Comparison of ENCODE assay signal across 24 cellular contexts in genomic region chr4:56130609-56131150, GRCh38.
DNase-seq lines count a peak whose midpoint lies in the region; ATAC-seq, FAIRE-seq and TF ChIP-seq lines count a peak whose summit lies in the region.
"Had no signal": no experiment of that assay in that cellular context is flagged by ENCODE, and none has a peak within 500 bp of the region (broad histone marks: within the 10 kb centered on the region; RNA-seq: fewer than 3 reads in every experiment).

No MANE protein-coding gene starts in this region.

- no peak for TF ChIP-seq POLR2A in GM12878 (IDR thresholded peaks at IDR 0.05; ENCODE audit: low read depth, low read length)

- DNase-seq in NCI-H82 (lab: John Stamatoyannopoulos, UW), result peak; percentile 17
- no peak for DNase-seq in NCI-H82 treated with DMSO at 0.1 percent for 48 hours (lab: John Stamatoyannopoulos, UW; ENCODE audit: unreplicated experiment)
- DNase-seq in NCI-H2029 treated with DMSO at 0.1 percent for 48 hours (lab: John Stamatoyannopoulos, UW), result peak; percentile 13
- no peak for DNase-seq in GM12878 (ENCODE audit: low read depth, low spot score)
- peak; percentile 14 for DNase-seq in renal cortical epithelial cell (ENCODE audit: low read depth)
- no peak for DNase-seq in stimulated activated naive CD8-positive, alpha-beta T cell treated with anti-CD3 and anti-CD28 coated beads, Interleukin-15, amount 100 ng/mL, for 72 hours
- no peak for DNase-seq in GF-D8 (lab: John Stamatoyannopoulos, UW)
- no peak for DNase-seq in activated gamma-delta T cell (lab: John Stamatoyannopoulos, UW)
- DNase-seq: activated CD8-positive, alpha-beta memory T cell treated with anti-CD3 and anti-CD28 coated beads, Interleukin-2, amount 10 ng/mL, durations not matched to agents 7 days and 5 days; activated effector memory CD4-positive, alpha-beta T cell treated with Interleukin-2 at 50 U/mL for 16 hours; CD4-positive, alpha-beta memory T cell; dorsolateral prefrontal cortex; esophagus squamous epithelium; GDM1; heart left ventricle; islet precursor cell; NCI-H1694 had no signal

- ATAC-seq in GM12878, result no peak
- ATAC-seq in stimulated activated naive CD8-positive, alpha-beta T cell treated with anti-CD3 and anti-CD28 coated beads, Interleukin-15, amount 100 ng/mL, for 72 hours, result no peak
- ATAC-seq: activated CD8-positive, alpha-beta memory T cell treated with anti-CD3 and anti-CD28 coated beads, Interleukin-2, amount 10 ng/mL, durations not matched to agents 7 days and 5 days; heart left ventricle; natural killer cell treated with Interleukin-12 subunit alpha and Interleukin-12 subunit beta and Interleukin-15 and Interleukin-18, amount 100 ng/mL, for 72 hours; Right ventricle myocardium inferior; WTC11 had no signal

- no peaks in the 10 kb centered on the region for H3K36me3 ChIP-seq in GM12878 (ENCODE audit: control insufficient read depth in 2 of 2, insufficient read depth in 2 of 2, low read length in 1 of 2)
- H3K36me3 ChIP-seq: ascending aorta, esophagus squamous epithelium, heart left ventricle had no signal

- intact Hi-C loops in GM12878 (cut with micrococcal nuclease; ENCODE audit: unreplicated experiment), result no loop called here

- H3K4me3 ChIP-seq in GM12878, result no peak overlapping the region
- H3K4me3 ChIP-seq: ascending aorta, dorsolateral prefrontal cortex, esophagus squamous epithelium, heart left ventricle had no signal

- RAD21 ChIA-PET in GM12878 (lab: Charles Lee; ENCODE audit: unreplicated experiment), result no interaction called here

- BruUV-seq in GM12878 (replicated peaks; lab: Mats Ljungman, UMichigan), result no TSS peak

- no peak overlapping the region for H3K4me3 Mint-ChIP-seq in stimulated activated naive CD8-positive, alpha-beta T cell treated with anti-CD3 and anti-CD28 coated beads, Interleukin-15, amount 100 ng/mL, for 72 hours
- H3K4me3 Mint-ChIP-seq: activated CD8-positive, alpha-beta memory T cell treated with anti-CD3 and anti-CD28 coated beads, Interleukin-2, amount 10 ng/mL, durations not matched to agents 7 days and 5 days; CD4-positive, alpha-beta memory T cell; memory B cell; natural killer cell treated with Interleukin-12 subunit alpha and Interleukin-12 subunit beta and Interleukin-15 and Interleukin-18, amount 100 ng/mL, for 72 hours; T-helper 1 cell treated with Interleukin-12 subunit alpha and Interleukin-12 subunit beta and Interleukin-4 antibody, amounts not matched to agents 30 μg/mL and 1 μg/mL, for 36 hours; WTC11 had no signal

- H2AFZ ChIP-seq in GM12878 (ENCODE audit: control insufficient read depth, low read depth, low read length), result no peak overlapping the region

- H3K27ac Mint-ChIP-seq in stimulated activated naive CD8-positive, alpha-beta T cell treated with anti-CD3 and anti-CD28 coated beads, Interleukin-15, amount 100 ng/mL, for 72 hours, result no peak overlapping the region
- H3K27ac Mint-ChIP-seq: activated CD8-positive, alpha-beta memory T cell treated with anti-CD3 and anti-CD28 coated beads, Interleukin-2, amount 10 ng/mL, durations not matched to agents 7 days and 5 days; memory B cell; T-helper 1 cell treated with Interleukin-12 subunit alpha and Interleukin-12 subunit beta and Interleukin-4 antibody, amounts not matched to agents 30 μg/mL and 1 μg/mL, for 36 hours; WTC11 had no signal

- no peak for TF ChIP-seq EP300 in GM12878 (IDR thresholded peaks at IDR 0.05; ENCODE audit: borderline replicate concordance in 1 of 2, control insufficient read depth in 1 of 2, low read depth in 2 of 2, low read length in 2 of 2)

- no peaks in the 10 kb centered on the region for H3K27me3 ChIP-seq in GM12878 (replicated peaks in 1 of 2; ENCODE audit: control insufficient read depth in 2 of 2, insufficient read depth in 2 of 2, low read length in 1 of 2)
- H3K27me3 ChIP-seq: ascending aorta, dorsolateral prefrontal cortex, heart left ventricle had no signal

- peaks cover 6% of the 10 kb centered on the region for H3K27me3 Mint-ChIP-seq in stimulated activated naive CD8-positive, alpha-beta T cell treated with anti-CD3 and anti-CD28 coated beads, Interleukin-15, amount 100 ng/mL, for 72 hours

- H3K4me1 ChIP-seq in GM12878 (ENCODE audit: control insufficient read depth, insufficient read depth, low read length), result no peaks in the 10 kb centered on the region
- H3K4me1 ChIP-seq: ascending aorta had no signal

- no peak overlapping the region for H3K9ac ChIP-seq in GM12878 (ENCODE audit: control insufficient read depth, insufficient read depth, low read length)

- POLR2A ChIA-PET in GM12878 (lab: Charles Lee), result no interaction called here

- in situ Hi-C loops in GM12878 (cut with MboI), result no loop called here

- no peak for TF ChIP-seq CTCF in GM12878 (IDR thresholded peaks at IDR 0.05 in 2 of 3, conservative IDR thresholded peaks at IDR 0.05 in 1 of 3; ENCODE audit: control insufficient read depth in 2 of 3, extremely low read depth in 1 of 3, insufficient read depth in 1 of 3, low read depth in 3 of 3, low read length in 3 of 3)

- CTCF ChIA-PET in GM12878 (lab: Yijun Ruan, JAX), result no interaction called here

- H3K9me3 ChIP-seq in GM12878 (replicated peaks; ENCODE audit: control insufficient read depth, insufficient read depth, low read length), result no peaks in the 10 kb centered on the region
- H3K9me3 ChIP-seq: ascending aorta, esophagus squamous epithelium, heart left ventricle had no signal

- FAIRE-seq in GM12878 (lab: Jason Lieb, UNC), result no peak
- FAIRE-seq: H54 had no signal

- H3K4me2 ChIP-seq in GM12878 (ENCODE audit: control insufficient read depth, insufficient read depth), result no peak overlapping the region

- no peaks in the 10 kb centered on the region for H3K9me3 Mint-ChIP-seq in stimulated activated naive CD8-positive, alpha-beta T cell treated with anti-CD3 and anti-CD28 coated beads, Interleukin-15, amount 100 ng/mL, for 72 hours
- H3K9me3 Mint-ChIP-seq: memory B cell; natural killer cell treated with Interleukin-12 subunit alpha and Interleukin-12 subunit beta and Interleukin-15 and Interleukin-18, amount 100 ng/mL, for 72 hours; T-helper 1 cell treated with Interleukin-12 subunit alpha and Interleukin-12 subunit beta and Interleukin-4 antibody, amounts not matched to agents 30 μg/mL and 1 μg/mL, for 36 hours had no signal

- H3K27ac ChIP-seq in GM12878 (ENCODE audit: control insufficient read depth, insufficient read depth), result no peak overlapping the region
- H3K27ac ChIP-seq: ascending aorta, dorsolateral prefrontal cortex, esophagus squamous epithelium, heart left ventricle had no signal

- H4K20me1 ChIP-seq in GM12878 (ENCODE audit: control insufficient read depth, insufficient read depth), result no peaks in the 10 kb centered on the region

- no peak for TF ChIP-seq RAD21 in GM12878 (IDR thresholded peaks at IDR 0.05; ENCODE audit: insufficient read depth, low read depth, low read length)

- no peaks in the 10 kb centered on the region for H3K4me1 Mint-ChIP-seq in stimulated activated naive CD8-positive, alpha-beta T cell treated with anti-CD3 and anti-CD28 coated beads, Interleukin-15, amount 100 ng/mL, for 72 hours
- H3K4me1 Mint-ChIP-seq: activated CD8-positive, alpha-beta memory T cell treated with anti-CD3 and anti-CD28 coated beads, Interleukin-2, amount 10 ng/mL, durations not matched to agents 7 days and 5 days; CD4-positive, alpha-beta memory T cell had no signal

- SMC1A ChIA-PET in GM12878 (lab: Charles Lee; ENCODE audit: uncharacterized antibody, unreplicated experiment), result no interaction called here

- no peaks in the 10 kb centered on the region for H3K79me2 ChIP-seq in GM12878 (ENCODE audit: control insufficient read depth, insufficient read depth, low read length)

TF ChIP-seq in GM12878, 131 proteins besides CTCF, POLR2A, EP300 and RAD21:
- TF ChIP-seq BHLHE40 (IDR thresholded peaks at IDR 0.05; ENCODE audit: borderline replicate concordance in 1 of 2, low read depth in 2 of 2, low read length in 1 of 2) (no peak), JUNB (IDR thresholded peaks at IDR 0.05) (0 out of 2 replicates have a peak, but pooled peaks have one; percentile 14), RFX5 (IDR thresholded peaks at IDR 0.05; ENCODE audit: low read depth, low read length) (no peak), ZNF24 (IDR thresholded peaks at IDR 0.05) (no peak), HDAC2 (IDR thresholded peaks at IDR 0.05) (no peak), MYC (IDR thresholded peaks at IDR 0.05; ENCODE audit: insufficient read depth, insufficient read length, insufficient replicate concordance, low read length, severe bottlenecking) (no peak), NBN (IDR thresholded peaks at IDR 0.05) (no peak)

Comparison
In these comparisons a context has a peak if more than half of its experiments do, and no peak if none do; other contexts are left out.
1. DNase-seq: peak in NCI-H82 (single experiment), NCI-H2029 treated with DMSO at 0.1 percent for 48 hours (single experiment) and renal cortical epithelial cell (single experiment); none in NCI-H82 treated with DMSO at 0.1 percent for 48 hours (single experiment), GM12878 (single experiment), stimulated activated naive CD8-positive, alpha-beta T cell treated with anti-CD3 and anti-CD28 coated beads, Interleukin-15, amount 100 ng/mL, for 72 hours (0 of 2), GF-D8 (single experiment) and activated gamma-delta T cell (single experiment).